In genomic region chr6:11685411-11686093, GRCh38 we compare ENCODE assay signal across 12 cellular contexts.
DNase-seq lines count a peak whose midpoint lies in the region; ATAC-seq and TF ChIP-seq lines count a peak whose summit lies in the region.
"Had no signal": no experiment of that assay in that cellular context is flagged by ENCODE, and none has a peak within 500 bp of the region (broad histone marks: within the 10 kb centered on the region; RNA-seq: fewer than 3 reads in every experiment).

No MANE protein-coding gene starts in this region.

- TF ChIP-seq RAD21 in Ishikawa (IDR thresholded peaks at IDR 0.05; ENCODE audit: low read depth) = no peak

- H3K27me3 ChIP-seq in mesendoderm (ENCODE audit: insufficient read depth, low read length, poor library complexity) = no peaks in the 10 kb centered on the region
- H3K27me3 ChIP-seq: heart right ventricle had no signal

- H3K36me3 ChIP-seq in mesendoderm (ENCODE audit: control insufficient read depth, insufficient read depth, low read length) = no peaks in the 10 kb centered on the region
- H3K36me3 ChIP-seq: heart right ventricle had no signal

- no peak overlapping the region for H3K9ac ChIP-seq in mesendoderm (ENCODE audit: low read length)

- H3K79me2 ChIP-seq in mesendoderm (ENCODE audit: control insufficient read depth, insufficient read depth, low read length) = no peaks in the 10 kb centered on the region

- H3K23ac ChIP-seq in mesendoderm (ENCODE audit: low read length) = no peak overlapping the region

- H3K4me3 ChIP-seq in mesendoderm (ENCODE audit: low read length) = no peak overlapping the region
- H3K4me3 ChIP-seq: GM12878, heart right ventricle, skin epidermis had no signal

- peak; percentile 77; the same call in 1 of the 2 replicates for TF ChIP-seq EP300 in Ishikawa (IDR thresholded peaks at IDR 0.05; ENCODE audit: borderline replicate concordance)

- no CpG with 5 or more reads among the region's 4 CpGs for WGBS in mesendoderm (ENCODE audit: extremely low coverage, insufficient coverage, low lambda C conversion rate)

- H2BK15ac ChIP-seq in mesendoderm (replicated peaks; ENCODE audit: low read depth) = peak overlapping the region; percentile 58

- no peak overlapping the region for H2BK5ac ChIP-seq in mesendoderm (ENCODE audit: low read length)

- no peaks in the 10 kb centered on the region for H3K79me1 ChIP-seq in mesendoderm (ENCODE audit: low read length)

- H3K18ac ChIP-seq in mesendoderm (ENCODE audit: low read length) = no peak overlapping the region

- no peak overlapping the region for H4K5ac ChIP-seq in mesendoderm (ENCODE audit: low read length)

- H3K4me2 ChIP-seq in mesendoderm (ENCODE audit: low read length) = no peak overlapping the region

- ATAC-seq in HG03135 (IDR thresholded peaks at IDR 0.05; ENCODE audit: unreplicated experiment) (no peak), HG03460 (IDR thresholded peaks at IDR 0.05; ENCODE audit: unreplicated experiment) (no peak)
- ATAC-seq: GM12878, heart right ventricle had no signal

- no peak overlapping the region for H3K27ac ChIP-seq in mesendoderm (ENCODE audit: low read depth, low read length)
- H3K27ac ChIP-seq: heart right ventricle, skin epidermis had no signal

- H3K56ac ChIP-seq in mesendoderm (ENCODE audit: low read length) = no peak overlapping the region

- no peak overlapping the region for H4K8ac ChIP-seq in mesendoderm (ENCODE audit: low read depth, low read length)

- no peak overlapping the region for H2BK120ac ChIP-seq in mesendoderm (ENCODE audit: low read depth, low read length)

- intact Hi-C loops in cardiac septum (cut with DNase I) = no loop called here

- peak; percentile 50 for DNase-seq in AG20443 (ENCODE audit: low spot score)
- peak; percentile 14 for DNase-seq in cerebellar cortex (ENCODE audit: low spot score)
- peak; percentile 94 for DNase-seq in mesendoderm
- DNase-seq in cardiac septum (ENCODE audit: low spot score) = no peak
- DNase-seq in ecto neural progenitor cell (ENCODE audit: low spot score) = no peak
- DNase-seq: heart right ventricle; stimulated activated CD8-positive, alpha-beta memory T cell treated with anti-CD3 and anti-CD28 coated beads, Interleukin-4, amount 100 ng/mL, for 48 hours had no signal

- H3K4ac ChIP-seq in mesendoderm (ENCODE audit: low read depth, low read length) = no peak overlapping the region

- H3K4me1 ChIP-seq in mesendoderm (ENCODE audit: control insufficient read depth, low read depth, low read length) = peaks cover 4% of the 10 kb centered on the region

- no peak overlapping the region for H2AK5ac ChIP-seq in mesendoderm (ENCODE audit: low read length)

TF ChIP-seq in Ishikawa, 13 proteins besides CTCF, POLR2A, EP300 and RAD21:
- TF ChIP-seq NFIC (IDR thresholded peaks at IDR 0.05) = peak; percentile 64
- TF ChIP-seq TEAD4 (IDR thresholded peaks at IDR 0.05) = peak; percentile 94
- TF ChIP-seq TCF12 (IDR thresholded peaks at IDR 0.05; ENCODE audit: low read depth) = peak; percentile 53
- TF ChIP-seq, protein P1, sequence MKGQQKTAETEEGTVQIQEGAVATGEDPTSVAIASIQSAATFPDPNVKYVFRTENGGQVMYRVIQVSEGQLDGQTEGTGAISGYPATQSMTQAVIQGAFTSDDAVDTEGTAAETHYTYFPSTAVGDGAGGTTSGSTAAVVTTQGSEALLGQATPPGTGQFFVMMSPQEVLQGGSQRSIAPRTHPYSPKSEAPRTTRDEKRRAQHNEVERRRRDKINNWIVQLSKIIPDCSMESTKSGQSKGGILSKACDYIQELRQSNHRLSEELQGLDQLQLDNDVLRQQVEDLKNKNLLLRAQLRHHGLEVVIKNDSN (IDR thresholded peaks at IDR 0.05) = no peak
- TF ChIP-seq FOXM1 (IDR thresholded peaks at IDR 0.05; ENCODE audit: borderline replicate concordance, low read depth) = 0 out of 2 replicates have a peak, but pooled peaks have one; percentile 46

Comparison
In these comparisons a context has a peak if more than half of its experiments do, and no peak if none do; other contexts are left out.
1. DNase-seq: peak in AG20443 (single experiment), cerebellar cortex (single experiment) and mesendoderm (single experiment); none in cardiac septum (single experiment) and ecto neural progenitor cell (single experiment).